Comparison of ENCODE assay signal across 1 cellular context in genomic region chr9:136482793-136483588, GRCh38.
TF ChIP-seq lines count a peak whose summit lies in the region.

A gene with protein sequence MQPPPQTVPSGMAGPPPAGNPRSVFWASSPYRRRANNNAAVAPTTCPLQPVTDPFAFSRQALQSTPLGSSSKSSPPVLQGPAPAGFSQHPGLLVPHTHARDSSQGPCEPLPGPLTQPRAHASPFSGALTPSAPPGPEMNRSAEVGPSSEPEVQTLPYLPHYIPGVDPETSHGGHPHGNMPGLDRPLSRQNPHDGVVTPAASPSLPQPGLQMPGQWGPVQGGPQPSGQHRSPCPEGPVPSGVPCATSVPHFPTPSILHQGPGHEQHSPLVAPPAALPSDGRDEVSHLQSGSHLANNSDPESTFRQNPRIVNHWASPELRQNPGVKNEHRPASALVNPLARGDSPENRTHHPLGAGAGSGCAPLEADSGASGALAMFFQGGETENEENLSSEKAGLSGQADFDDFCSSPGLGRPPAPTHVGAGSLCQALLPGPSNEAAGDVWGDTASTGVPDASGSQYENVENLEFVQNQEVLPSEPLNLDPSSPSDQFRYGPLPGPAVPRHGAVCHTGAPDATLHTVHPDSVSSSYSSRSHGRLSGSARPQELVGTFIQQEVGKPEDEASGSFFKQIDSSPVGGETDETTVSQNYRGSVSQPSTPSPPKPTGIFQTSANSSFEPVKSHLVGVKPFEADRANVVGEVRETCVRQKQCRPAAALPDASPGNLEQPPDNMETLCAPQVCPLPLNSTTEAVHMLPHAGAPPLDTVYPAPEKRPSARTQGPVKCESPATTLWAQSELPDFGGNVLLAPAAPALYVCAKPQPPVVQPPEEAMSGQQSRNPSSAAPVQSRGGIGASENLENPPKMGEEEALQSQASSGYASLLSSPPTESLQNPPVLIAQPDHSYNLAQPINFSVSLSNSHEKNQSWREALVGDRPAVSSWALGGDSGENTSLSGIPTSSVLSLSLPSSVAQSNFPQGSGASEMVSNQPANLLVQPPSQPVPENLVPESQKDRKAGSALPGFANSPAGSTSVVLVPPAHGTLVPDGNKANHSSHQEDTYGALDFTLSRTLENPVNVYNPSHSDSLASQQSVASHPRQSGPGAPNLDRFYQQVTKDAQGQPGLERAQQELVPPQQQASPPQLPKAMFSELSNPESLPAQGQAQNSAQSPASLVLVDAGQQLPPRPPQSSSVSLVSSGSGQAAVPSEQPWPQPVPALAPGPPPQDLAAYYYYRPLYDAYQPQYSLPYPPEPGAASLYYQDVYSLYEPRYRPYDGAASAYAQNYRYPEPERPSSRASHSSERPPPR (N-terminal part only) (minus strand): TSS chr9:136483040. CDS start chr9:136477615, 5,425 bp downstream.

TF ChIP-seq in HepG2, 621 proteins besides CTCF, POLR2A, EP300 and RAD21 (continued from another document and continues in another):
- TF ChIP-seq, protein P1, sequence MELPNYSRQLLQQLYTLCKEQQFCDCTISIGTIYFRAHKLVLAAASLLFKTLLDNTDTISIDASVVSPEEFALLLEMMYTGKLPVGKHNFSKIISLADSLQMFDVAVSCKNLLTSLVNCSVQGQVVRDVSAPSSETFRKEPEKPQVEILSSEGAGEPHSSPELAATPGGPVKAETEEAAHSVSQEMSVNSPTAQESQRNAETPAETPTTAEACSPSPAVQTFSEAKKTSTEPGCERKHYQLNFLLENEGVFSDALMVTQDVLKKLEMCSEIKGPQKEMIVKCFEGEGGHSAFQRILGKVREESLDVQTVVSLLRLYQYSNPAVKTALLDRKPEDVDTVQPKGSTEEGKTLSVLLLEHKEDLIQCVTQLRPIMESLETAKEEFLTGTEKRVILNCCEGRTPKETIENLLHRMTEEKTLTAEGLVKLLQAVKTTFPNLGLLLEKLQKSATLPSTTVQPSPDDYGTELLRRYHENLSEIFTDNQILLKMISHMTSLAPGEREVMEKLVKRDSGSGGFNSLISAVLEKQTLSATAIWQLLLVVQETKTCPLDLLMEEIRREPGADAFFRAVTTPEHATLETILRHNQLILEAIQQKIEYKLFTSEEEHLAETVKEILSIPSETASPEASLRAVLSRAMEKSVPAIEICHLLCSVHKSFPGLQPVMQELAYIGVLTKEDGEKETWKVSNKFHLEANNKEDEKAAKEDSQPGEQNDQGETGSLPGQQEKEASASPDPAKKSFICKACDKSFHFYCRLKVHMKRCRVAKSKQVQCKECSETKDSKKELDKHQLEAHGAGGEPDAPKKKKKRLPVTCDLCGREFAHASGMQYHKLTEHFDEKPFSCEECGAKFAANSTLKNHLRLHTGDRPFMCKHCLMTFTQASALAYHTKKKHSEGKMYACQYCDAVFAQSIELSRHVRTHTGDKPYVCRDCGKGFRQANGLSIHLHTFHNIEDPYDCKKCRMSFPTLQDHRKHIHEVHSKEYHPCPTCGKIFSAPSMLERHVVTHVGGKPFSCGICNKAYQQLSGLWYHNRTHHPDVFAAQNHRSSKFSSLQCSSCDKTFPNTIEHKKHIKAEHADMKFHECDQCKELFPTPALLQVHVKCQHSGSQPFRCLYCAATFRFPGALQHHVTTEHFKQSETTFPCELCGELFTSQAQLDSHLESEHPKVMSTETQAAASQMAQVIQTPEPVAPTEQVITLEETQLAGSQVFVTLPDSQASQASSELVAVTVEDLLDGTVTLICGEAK (IDR thresholded peaks at IDR 0.05): no peak
- TF ChIP-seq, protein P1 (CRISPR knock-in tag; IDR thresholded peaks at IDR 0.05): 0 out of 2 replicates have a peak, but pooled peaks have one; percentile 4
- peak; percentile 87 for TF ChIP-seq GABPB1 (CRISPR knock-in tag; IDR thresholded peaks at IDR 0.05)
- peak; percentile 77; the same call in 1 of the 2 replicates for TF ChIP-seq ZNF589 (CRISPR knock-in tag; conservative IDR thresholded peaks at IDR 0.05)
- TF ChIP-seq IRF1 (CRISPR knock-in tag; IDR thresholded peaks at IDR 0.05; ENCODE audit: low read depth): no peak
- 0 out of 2 replicates have a peak, but pooled peaks have one; percentile 47 for TF ChIP-seq ESRRA (CRISPR knock-in tag; IDR thresholded peaks at IDR 0.05; ENCODE audit: low read depth)
- peak; percentile 58 for TF ChIP-seq POLR2G (IDR thresholded peaks at IDR 0.05; ENCODE audit: low read depth, low read length)
- no peak for TF ChIP-seq SCMH1 (CRISPR knock-in tag; IDR thresholded peaks at IDR 0.05; ENCODE audit: borderline replicate concordance)
- peak; percentile 34; the same call in 1 of the 2 replicates for TF ChIP-seq KLF6 (CRISPR knock-in tag; IDR thresholded peaks at IDR 0.05)
- peak; percentile 67 for TF ChIP-seq ZNF776 (CRISPR knock-in tag; IDR thresholded peaks at IDR 0.05)
- TF ChIP-seq, protein P2, sequence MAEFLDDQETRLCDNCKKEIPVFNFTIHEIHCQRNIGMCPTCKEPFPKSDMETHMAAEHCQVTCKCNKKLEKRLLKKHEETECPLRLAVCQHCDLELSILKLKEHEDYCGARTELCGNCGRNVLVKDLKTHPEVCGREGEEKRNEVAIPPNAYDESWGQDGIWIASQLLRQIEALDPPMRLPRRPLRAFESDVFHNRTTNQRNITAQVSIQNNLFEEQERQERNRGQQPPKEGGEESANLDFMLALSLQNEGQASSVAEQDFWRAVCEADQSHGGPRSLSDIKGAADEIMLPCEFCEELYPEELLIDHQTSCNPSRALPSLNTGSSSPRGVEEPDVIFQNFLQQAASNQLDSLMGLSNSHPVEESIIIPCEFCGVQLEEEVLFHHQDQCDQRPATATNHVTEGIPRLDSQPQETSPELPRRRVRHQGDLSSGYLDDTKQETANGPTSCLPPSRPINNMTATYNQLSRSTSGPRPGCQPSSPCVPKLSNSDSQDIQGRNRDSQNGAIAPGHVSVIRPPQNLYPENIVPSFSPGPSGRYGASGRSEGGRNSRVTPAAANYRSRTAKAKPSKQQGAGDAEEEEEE (CRISPR knock-in tag; IDR thresholded peaks at IDR 0.05; ENCODE audit: borderline replicate concordance): no peak
- TF ChIP-seq ERF (CRISPR knock-in tag; IDR thresholded peaks at IDR 0.05): 0 out of 2 replicates have a peak, but pooled peaks have one; percentile 19
- TF ChIP-seq SKI (IDR thresholded peaks at IDR 0.05; ENCODE audit: partially characterized antibody): peak; percentile 19
- TF ChIP-seq, protein P3, sequence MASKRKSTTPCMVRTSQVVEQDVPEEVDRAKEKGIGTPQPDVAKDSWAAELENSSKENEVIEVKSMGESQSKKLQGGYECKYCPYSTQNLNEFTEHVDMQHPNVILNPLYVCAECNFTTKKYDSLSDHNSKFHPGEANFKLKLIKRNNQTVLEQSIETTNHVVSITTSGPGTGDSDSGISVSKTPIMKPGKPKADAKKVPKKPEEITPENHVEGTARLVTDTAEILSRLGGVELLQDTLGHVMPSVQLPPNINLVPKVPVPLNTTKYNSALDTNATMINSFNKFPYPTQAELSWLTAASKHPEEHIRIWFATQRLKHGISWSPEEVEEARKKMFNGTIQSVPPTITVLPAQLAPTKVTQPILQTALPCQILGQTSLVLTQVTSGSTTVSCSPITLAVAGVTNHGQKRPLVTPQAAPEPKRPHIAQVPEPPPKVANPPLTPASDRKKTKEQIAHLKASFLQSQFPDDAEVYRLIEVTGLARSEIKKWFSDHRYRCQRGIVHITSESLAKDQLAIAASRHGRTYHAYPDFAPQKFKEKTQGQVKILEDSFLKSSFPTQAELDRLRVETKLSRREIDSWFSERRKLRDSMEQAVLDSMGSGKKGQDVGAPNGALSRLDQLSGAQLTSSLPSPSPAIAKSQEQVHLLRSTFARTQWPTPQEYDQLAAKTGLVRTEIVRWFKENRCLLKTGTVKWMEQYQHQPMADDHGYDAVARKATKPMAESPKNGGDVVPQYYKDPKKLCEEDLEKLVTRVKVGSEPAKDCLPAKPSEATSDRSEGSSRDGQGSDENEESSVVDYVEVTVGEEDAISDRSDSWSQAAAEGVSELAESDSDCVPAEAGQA (IDR thresholded peaks at IDR 0.05; ENCODE audit: low read depth): peak; percentile 76; the same call in 1 of the 2 replicates
- TF ChIP-seq, protein P3 (CRISPR knock-in tag; IDR thresholded peaks at IDR 0.05; ENCODE audit: borderline replicate concordance): peak; percentile 80; the same call in 1 of the 2 replicates
- TF ChIP-seq YEATS2 (CRISPR knock-in tag; IDR thresholded peaks at IDR 0.05; ENCODE audit: borderline replicate concordance): 0 out of 2 replicates have a peak, but pooled peaks have one; percentile 21
- TF ChIP-seq PATZ1 (CRISPR knock-in tag; IDR thresholded peaks at IDR 0.05): 0 out of 2 replicates have a peak, but pooled peaks have one; percentile 17
- 0 out of 2 replicates have a peak, but pooled peaks have one; percentile 14 for TF ChIP-seq RFXANK (CRISPR knock-in tag; IDR thresholded peaks at IDR 0.05)
- peak; percentile 88 for TF ChIP-seq ZFY (CRISPR knock-in tag; IDR thresholded peaks at IDR 0.05)
- TF ChIP-seq SAP130 (CRISPR knock-in tag; IDR thresholded peaks at IDR 0.05; ENCODE audit: low read depth): peak; percentile 89
- TF ChIP-seq CREB1 (IDR thresholded peaks at IDR 0.05): peak; percentile 92
- peak; percentile 42; the same call in 1 of the 2 replicates for TF ChIP-seq CREB1 (CRISPR knock-in tag; IDR thresholded peaks at IDR 0.05)
- TF ChIP-seq ZFYVE20 (CRISPR knock-in tag; IDR thresholded peaks at IDR 0.05; ENCODE audit: borderline replicate concordance, low read depth): no peak
- TF ChIP-seq SMAD1 (CRISPR knock-in tag; IDR thresholded peaks at IDR 0.05; ENCODE audit: borderline replicate concordance, low read depth): peak; percentile 42; the same call in 1 of the 2 replicates
- TF ChIP-seq, protein P4, sequence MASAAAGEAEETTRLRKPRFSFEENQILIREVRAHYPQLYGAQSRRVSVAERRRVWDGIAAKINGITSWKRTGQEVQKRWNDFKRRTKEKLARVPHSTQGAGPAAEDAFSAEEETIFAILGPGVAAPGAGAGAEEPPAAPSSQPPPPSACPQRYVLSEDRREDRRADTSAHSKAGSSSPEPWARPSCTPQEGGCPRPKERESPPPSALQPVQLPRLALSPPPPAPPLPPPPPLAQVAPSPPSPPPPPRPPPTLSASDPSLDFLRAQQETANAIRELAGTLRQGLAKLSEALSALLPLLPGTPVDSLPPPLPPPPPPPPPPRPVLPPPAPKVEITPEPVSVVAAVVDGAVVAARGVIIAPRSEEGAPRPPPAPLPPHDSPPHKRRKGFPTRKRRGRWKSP (CRISPR knock-in tag; IDR thresholded peaks at IDR 0.05): 0 out of 2 replicates have a peak, but pooled peaks have one; percentile 11
- peak; percentile 73 for TF ChIP-seq HDAC1 (CRISPR knock-in tag; IDR thresholded peaks at IDR 0.05)
